Comparison of ENCODE assay signal across 1 cellular context in the genomic region with DNA sequence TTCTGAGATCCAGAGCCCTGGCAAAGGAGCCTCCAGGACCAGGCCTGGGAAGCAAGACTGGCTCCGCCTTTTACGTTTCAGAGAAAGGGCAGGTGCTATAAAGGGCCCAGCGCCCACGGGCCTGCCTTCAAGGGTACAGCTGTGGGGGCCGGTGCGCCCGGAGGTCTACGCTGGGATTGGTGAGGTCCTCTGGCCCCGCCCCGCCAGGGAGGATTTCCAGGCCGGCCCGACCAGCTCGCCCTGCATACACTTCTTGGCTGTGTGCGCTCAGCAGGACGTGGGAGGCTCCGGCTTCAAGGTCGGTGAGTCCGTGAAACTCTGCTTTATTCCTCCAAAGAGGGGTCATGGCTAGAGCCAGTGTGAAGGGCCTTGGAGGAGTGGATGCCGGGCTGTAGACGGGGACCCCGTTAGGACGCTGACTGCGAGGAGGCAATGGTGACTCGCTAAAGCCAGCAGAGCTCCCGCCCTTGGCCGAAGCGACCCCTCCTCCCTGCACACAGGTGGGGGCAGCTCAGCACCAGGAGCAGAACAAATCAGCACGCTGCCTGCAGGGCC.
TF ChIP-seq lines count a peak whose summit lies in the region.

A gene (plus strand): TSS at position 243 of the 555 bp plus-strand sequence. CDS start 17,811 bp downstream, outside the sequence.

TF ChIP-seq in HepG2, 621 proteins besides CTCF, POLR2A, EP300 and RAD21 (continued from another document and continues in another):
- TF ChIP-seq, protein P1, sequence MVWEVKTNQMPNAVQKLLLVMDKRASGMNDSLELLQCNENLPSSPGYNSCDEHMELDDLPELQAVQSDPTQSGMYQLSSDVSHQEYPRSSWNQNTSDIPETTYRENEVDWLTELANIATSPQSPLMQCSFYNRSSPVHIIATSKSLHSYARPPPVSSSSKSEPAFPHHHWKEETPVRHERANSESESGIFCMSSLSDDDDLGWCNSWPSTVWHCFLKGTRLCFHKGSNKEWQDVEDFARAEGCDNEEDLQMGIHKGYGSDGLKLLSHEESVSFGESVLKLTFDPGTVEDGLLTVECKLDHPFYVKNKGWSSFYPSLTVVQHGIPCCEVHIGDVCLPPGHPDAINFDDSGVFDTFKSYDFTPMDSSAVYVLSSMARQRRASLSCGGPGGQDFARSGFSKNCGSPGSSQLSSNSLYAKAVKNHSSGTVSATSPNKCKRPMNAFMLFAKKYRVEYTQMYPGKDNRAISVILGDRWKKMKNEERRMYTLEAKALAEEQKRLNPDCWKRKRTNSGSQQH (CRISPR knock-in tag; IDR thresholded peaks at IDR 0.05; ENCODE audit: low read depth) = no peak
- TF ChIP-seq ARNTL (CRISPR knock-in tag; IDR thresholded peaks at IDR 0.05) (no peak), SP140L (CRISPR knock-in tag; IDR thresholded peaks at IDR 0.05; ENCODE audit: borderline replicate concordance) (no peak), KDM4B (CRISPR knock-in tag; IDR thresholded peaks at IDR 0.05) (no peak), ZSCAN22 (CRISPR knock-in tag; IDR thresholded peaks at IDR 0.05) (no peak), ZFYVE20 (CRISPR knock-in tag; IDR thresholded peaks at IDR 0.05; ENCODE audit: borderline replicate concordance, low read depth) (no peak), ZNF260 (CRISPR knock-in tag; IDR thresholded peaks at IDR 0.05; ENCODE audit: borderline replicate concordance, low read depth) (no peak), XBP1 (CRISPR knock-in tag; IDR thresholded peaks at IDR 0.05) (no peak), ZFY (CRISPR knock-in tag; IDR thresholded peaks at IDR 0.05) (peak; percentile 68), ATF1 (CRISPR knock-in tag; IDR thresholded peaks at IDR 0.05) (no peak), FOXK2 (IDR thresholded peaks at IDR 0.05) (no peak), ZNF24 (IDR thresholded peaks at IDR 0.05) (no peak), CBX5 (CRISPR knock-in tag; IDR thresholded peaks at IDR 0.05; ENCODE audit: borderline replicate concordance) (no peak), ZBTB8A (CRISPR knock-in tag; IDR thresholded peaks at IDR 0.05; ENCODE audit: borderline replicate concordance, low read depth) (no peak), BRD4 (CRISPR knock-in tag; IDR thresholded peaks at IDR 0.05) (no peak), U2AF2 (IDR thresholded peaks at IDR 0.05; ENCODE audit: low read depth, low read length) (no peak), TBL1XR1 (IDR thresholded peaks at IDR 0.05; ENCODE audit: borderline replicate concordance, low read length, partially characterized antibody) (no peak), ZNF891 (CRISPR knock-in tag; IDR thresholded peaks at IDR 0.05) (no peak), SATB2 (CRISPR knock-in tag; IDR thresholded peaks at IDR 0.05) (no peak), ZFP82 (CRISPR knock-in tag; IDR thresholded peaks at IDR 0.05; ENCODE audit: borderline replicate concordance) (no peak), ZNF746 (CRISPR knock-in tag; IDR thresholded peaks at IDR 0.05) (no peak), ATAD3A (CRISPR knock-in tag; IDR thresholded peaks at IDR 0.05) (no peak), POLR2AphosphoS5 (IDR thresholded peaks at IDR 0.05; ENCODE audit: low read depth, low read length) (peak; percentile 52), ZNF616 (CRISPR knock-in tag; IDR thresholded peaks at IDR 0.05; ENCODE audit: low read depth) (no peak), IKZF1 (IDR thresholded peaks at IDR 0.05) (no peak), TBX3 (IDR thresholded peaks at IDR 0.05; ENCODE audit: borderline replicate concordance) (no peak), TCF7L2 (IDR thresholded peaks at IDR 0.05; ENCODE audit: low read depth, low read length) (no peak), FOSL1 (CRISPR knock-in tag; IDR thresholded peaks at IDR 0.05; ENCODE audit: borderline replicate concordance) (no peak), RBFOX2 (IDR thresholded peaks at IDR 0.05; ENCODE audit: low read depth, low read length) (0 out of 2 replicates have a peak, but pooled peaks have one; percentile 40), ZMYM3 (CRISPR knock-in tag; IDR thresholded peaks at IDR 0.05) (no peak), KAT2B (IDR thresholded peaks at IDR 0.05; ENCODE audit: borderline replicate concordance, low read depth, low read length) (no peak), NFE2 (CRISPR knock-in tag; IDR thresholded peaks at IDR 0.05) (no peak), NR1H2 (CRISPR knock-in tag; IDR thresholded peaks at IDR 0.05; ENCODE audit: borderline replicate concordance, low read depth) (no peak), PCBP2 (optimal IDR thresholded peaks at IDR 0.05; ENCODE audit: low read depth, low read length, poor library complexity, severe bottlenecking) (no peak), TBP (CRISPR knock-in tag; IDR thresholded peaks at IDR 0.05) (no peak), GFI1 (CRISPR knock-in tag; IDR thresholded peaks at IDR 0.05; ENCODE audit: borderline replicate concordance) (0 out of 2 replicates have a peak, but pooled peaks have one; percentile 12), ZNF138 (CRISPR knock-in tag; IDR thresholded peaks at IDR 0.05; ENCODE audit: low read depth) (no peak), CEBPG (CRISPR knock-in tag; IDR thresholded peaks at IDR 0.05) (no peak), ZNF563 (CRISPR knock-in tag; IDR thresholded peaks at IDR 0.05) (no peak), GPN1 (CRISPR knock-in tag; IDR thresholded peaks at IDR 0.05; ENCODE audit: borderline replicate concordance) (no peak), ARID2 (CRISPR knock-in tag; IDR thresholded peaks at IDR 0.05; ENCODE audit: borderline replicate concordance) (no peak), ZNF33A (CRISPR knock-in tag; IDR thresholded peaks at IDR 0.05; ENCODE audit: borderline replicate concordance) (no peak)
- TF ChIP-seq, protein P2, sequence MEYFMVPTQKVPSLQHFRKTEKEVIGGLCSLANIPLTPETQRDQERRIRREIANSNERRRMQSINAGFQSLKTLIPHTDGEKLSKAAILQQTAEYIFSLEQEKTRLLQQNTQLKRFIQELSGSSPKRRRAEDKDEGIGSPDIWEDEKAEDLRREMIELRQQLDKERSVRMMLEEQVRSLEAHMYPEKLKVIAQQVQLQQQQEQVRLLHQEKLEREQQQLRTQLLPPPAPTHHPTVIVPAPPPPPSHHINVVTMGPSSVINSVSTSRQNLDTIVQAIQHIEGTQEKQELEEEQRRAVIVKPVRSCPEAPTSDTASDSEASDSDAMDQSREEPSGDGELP (IDR thresholded peaks at IDR 0.05; ENCODE audit: borderline replicate concordance, low read depth) = no peak
- TF ChIP-seq, protein P3, sequence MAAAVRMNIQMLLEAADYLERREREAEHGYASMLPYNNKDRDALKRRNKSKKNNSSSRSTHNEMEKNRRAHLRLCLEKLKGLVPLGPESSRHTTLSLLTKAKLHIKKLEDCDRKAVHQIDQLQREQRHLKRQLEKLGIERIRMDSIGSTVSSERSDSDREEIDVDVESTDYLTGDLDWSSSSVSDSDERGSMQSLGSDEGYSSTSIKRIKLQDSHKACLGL (CRISPR knock-in tag; IDR thresholded peaks at IDR 0.05) = peak; percentile 64; the same call in 1 of the 2 replicates
- TF ChIP-seq, protein P4, sequence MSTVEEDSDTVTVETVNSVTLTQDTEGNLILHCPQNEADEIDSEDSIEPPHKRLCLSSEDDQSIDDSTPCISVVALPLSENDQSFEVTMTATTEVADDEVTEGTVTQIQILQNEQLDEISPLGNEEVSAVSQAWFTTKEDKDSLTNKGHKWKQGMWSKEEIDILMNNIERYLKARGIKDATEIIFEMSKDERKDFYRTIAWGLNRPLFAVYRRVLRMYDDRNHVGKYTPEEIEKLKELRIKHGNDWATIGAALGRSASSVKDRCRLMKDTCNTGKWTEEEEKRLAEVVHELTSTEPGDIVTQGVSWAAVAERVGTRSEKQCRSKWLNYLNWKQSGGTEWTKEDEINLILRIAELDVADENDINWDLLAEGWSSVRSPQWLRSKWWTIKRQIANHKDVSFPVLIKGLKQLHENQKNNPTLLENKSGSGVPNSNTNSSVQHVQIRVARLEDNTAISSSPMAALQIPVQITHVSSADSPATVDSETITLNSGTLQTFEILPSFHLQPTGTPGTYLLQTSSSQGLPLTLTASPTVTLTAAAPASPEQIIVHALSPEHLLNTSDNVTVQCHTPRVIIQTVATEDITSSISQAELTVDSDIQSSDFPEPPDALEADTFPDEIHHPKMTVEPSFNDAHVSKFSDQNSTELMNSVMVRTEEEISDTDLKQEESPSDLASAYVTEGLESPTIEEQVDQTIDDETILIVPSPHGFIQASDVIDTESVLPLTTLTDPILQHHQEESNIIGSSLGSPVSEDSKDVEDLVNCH (CRISPR knock-in tag; IDR thresholded peaks at IDR 0.05) = no peak
- TF ChIP-seq, protein P5, sequence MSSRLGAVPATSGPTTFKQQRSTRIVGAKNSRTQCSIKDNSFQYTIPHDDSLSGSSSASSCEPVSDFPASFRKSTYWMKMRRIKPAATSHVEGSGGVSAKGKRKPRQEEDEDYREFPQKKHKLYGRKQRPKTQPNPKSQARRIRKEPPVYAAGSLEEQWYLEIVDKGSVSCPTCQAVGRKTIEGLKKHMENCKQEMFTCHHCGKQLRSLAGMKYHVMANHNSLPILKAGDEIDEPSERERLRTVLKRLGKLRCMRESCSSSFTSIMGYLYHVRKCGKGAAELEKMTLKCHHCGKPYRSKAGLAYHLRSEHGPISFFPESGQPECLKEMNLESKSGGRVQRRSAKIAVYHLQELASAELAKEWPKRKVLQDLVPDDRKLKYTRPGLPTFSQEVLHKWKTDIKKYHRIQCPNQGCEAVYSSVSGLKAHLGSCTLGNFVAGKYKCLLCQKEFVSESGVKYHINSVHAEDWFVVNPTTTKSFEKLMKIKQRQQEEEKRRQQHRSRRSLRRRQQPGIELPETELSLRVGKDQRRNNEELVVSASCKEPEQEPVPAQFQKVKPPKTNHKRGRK (CRISPR knock-in tag; IDR thresholded peaks at IDR 0.05) = no peak
- TF ChIP-seq, protein P6, sequence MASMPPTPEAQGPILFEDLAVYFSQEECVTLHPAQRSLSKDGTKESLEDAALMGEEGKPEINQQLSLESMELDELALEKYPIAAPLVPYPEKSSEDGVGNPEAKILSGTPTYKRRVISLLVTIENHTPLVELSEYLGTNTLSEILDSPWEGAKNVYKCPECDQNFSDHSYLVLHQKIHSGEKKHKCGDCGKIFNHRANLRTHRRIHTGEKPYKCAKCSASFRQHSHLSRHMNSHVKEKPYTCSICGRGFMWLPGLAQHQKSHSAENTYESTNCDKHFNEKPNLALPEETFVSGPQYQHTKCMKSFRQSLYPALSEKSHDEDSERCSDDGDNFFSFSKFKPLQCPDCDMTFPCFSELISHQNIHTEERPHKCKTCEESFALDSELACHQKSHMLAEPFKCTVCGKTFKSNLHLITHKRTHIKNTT (CRISPR knock-in tag; IDR thresholded peaks at IDR 0.05) = no peak
- TF ChIP-seq, protein P7, sequence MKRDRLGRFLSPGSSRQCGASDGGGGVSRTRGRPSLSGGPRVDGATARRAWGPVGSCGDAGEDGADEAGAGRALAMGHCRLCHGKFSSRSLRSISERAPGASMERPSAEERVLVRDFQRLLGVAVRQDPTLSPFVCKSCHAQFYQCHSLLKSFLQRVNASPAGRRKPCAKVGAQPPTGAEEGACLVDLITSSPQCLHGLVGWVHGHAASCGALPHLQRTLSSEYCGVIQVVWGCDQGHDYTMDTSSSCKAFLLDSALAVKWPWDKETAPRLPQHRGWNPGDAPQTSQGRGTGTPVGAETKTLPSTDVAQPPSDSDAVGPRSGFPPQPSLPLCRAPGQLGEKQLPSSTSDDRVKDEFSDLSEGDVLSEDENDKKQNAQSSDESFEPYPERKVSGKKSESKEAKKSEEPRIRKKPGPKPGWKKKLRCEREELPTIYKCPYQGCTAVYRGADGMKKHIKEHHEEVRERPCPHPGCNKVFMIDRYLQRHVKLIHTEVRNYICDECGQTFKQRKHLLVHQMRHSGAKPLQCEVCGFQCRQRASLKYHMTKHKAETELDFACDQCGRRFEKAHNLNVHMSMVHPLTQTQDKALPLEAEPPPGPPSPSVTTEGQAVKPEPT (CRISPR knock-in tag; IDR thresholded peaks at IDR 0.05; ENCODE audit: low read depth) = no peak
- TF ChIP-seq, protein P8, sequence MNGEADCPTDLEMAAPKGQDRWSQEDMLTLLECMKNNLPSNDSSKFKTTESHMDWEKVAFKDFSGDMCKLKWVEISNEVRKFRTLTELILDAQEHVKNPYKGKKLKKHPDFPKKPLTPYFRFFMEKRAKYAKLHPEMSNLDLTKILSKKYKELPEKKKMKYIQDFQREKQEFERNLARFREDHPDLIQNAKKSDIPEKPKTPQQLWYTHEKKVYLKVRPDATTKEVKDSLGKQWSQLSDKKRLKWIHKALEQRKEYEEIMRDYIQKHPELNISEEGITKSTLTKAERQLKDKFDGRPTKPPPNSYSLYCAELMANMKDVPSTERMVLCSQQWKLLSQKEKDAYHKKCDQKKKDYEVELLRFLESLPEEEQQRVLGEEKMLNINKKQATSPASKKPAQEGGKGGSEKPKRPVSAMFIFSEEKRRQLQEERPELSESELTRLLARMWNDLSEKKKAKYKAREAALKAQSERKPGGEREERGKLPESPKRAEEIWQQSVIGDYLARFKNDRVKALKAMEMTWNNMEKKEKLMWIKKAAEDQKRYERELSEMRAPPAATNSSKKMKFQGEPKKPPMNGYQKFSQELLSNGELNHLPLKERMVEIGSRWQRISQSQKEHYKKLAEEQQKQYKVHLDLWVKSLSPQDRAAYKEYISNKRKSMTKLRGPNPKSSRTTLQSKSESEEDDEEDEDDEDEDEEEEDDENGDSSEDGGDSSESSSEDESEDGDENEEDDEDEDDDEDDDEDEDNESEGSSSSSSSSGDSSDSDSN (CRISPR knock-in tag; IDR thresholded peaks at IDR 0.05) = no peak
- TF ChIP-seq, protein P9, sequence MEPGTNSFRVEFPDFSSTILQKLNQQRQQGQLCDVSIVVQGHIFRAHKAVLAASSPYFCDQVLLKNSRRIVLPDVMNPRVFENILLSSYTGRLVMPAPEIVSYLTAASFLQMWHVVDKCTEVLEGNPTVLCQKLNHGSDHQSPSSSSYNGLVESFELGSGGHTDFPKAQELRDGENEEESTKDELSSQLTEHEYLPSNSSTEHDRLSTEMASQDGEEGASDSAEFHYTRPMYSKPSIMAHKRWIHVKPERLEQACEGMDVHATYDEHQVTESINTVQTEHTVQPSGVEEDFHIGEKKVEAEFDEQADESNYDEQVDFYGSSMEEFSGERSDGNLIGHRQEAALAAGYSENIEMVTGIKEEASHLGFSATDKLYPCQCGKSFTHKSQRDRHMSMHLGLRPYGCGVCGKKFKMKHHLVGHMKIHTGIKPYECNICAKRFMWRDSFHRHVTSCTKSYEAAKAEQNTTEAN (CRISPR knock-in tag; conservative IDR thresholded peaks at IDR 0.05) = no peak
- TF ChIP-seq, protein P10, sequence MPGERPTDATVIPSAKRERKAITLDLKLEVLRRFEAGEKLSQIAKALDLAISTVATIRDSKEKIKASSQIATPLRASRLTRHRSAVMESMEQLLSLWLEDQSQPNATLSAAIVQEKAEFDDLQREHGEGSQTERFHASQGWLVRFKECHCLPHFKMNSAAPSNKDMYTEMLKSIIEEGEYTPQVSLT (CRISPR knock-in tag; IDR thresholded peaks at IDR 0.05; ENCODE audit: borderline replicate concordance, low read depth) = no peak
- TF ChIP-seq, protein P11, sequence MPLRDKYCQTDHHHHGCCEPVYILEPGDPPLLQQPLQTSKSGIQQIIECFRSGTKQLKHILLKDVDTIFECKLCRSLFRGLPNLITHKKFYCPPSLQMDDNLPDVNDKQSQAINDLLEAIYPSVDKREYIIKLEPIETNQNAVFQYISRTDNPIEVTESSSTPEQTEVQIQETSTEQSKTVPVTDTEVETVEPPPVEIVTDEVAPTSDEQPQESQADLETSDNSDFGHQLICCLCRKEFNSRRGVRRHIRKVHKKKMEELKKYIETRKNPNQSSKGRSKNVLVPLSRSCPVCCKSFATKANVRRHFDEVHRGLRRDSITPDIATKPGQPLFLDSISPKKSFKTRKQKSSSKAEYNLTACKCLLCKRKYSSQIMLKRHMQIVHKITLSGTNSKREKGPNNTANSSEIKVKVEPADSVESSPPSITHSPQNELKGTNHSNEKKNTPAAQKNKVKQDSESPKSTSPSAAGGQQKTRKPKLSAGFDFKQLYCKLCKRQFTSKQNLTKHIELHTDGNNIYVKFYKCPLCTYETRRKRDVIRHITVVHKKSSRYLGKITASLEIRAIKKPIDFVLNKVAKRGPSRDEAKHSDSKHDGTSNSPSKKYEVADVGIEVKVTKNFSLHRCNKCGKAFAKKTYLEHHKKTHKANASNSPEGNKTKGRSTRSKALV (CRISPR knock-in tag; IDR thresholded peaks at IDR 0.05) = 0 out of 2 replicates have a peak, but pooled peaks have one; percentile 59
